Comparison of ENCODE assay signal across 8 cellular contexts in the genomic region with DNA sequence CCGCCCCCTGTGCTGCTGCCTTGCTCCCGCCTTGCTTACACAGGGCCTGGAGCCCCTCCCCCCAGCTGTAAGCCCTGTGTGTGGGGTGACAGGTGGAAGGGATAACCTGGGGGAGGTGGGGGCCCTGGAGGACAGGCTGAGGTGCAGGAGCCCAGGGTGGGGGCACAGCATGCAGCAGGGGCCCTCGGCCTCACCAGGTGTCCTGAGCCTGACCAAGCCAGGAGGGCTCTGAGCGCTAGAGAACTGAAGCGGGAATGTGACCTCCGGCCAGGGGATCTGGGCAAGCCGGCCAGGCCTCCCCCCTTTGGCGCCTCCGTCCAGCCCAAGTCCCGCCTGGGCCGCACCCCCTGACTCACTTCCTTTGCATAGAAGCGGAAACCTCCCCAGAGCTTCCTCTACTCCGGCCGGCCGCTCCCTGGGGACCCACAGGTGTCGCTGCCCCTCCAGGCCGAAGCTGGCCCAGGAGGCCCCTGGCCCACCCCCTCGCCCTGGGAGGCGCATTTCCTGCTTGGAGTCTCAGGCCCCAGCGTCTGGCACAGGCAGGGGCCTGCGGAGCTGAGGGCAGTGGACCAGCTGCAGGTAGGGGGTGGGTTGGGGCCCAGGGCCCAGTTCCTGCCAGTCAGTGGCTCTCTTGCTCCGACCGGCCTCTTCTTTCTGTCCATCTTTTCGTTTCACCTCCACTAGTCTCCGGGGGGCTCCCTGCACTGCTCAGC. TPM values are rescaled to one million over a fixed set of nuclear protein-coding genes. Genes with fewer than 3 reads are reported as not detected.
A peak's percentile ranks its signal among the peaks of the same experiment; 100 is the strongest.
DNase-seq lines count a peak whose midpoint lies in the region; ATAC-seq and TF ChIP-seq lines count a peak whose summit lies in the region.

A gene (plus strand): TSS at position 398 of the 713 bp plus-strand sequence. CDS start 964 bp downstream, outside the sequence.

- peaks cover 7% of the 10 kb centered on the region for H3K4me1 Mint-ChIP-seq in activated T-helper 17 cell treated with anti-CD3 and anti-CD28 coated beads, Interleukin-2, amount 50 U/mL, for 72 hours

- peaks cover 9% of the 10 kb centered on the region for H3K36me3 Mint-ChIP-seq in activated T-helper 17 cell treated with anti-CD3 and anti-CD28 coated beads, Interleukin-2, amount 50 U/mL, for 72 hours (ENCODE audit: low read depth)

- no peaks in the 10 kb centered on the region for H3K9me2 ChIP-seq in Karpas-422 (replicated peaks; ENCODE audit: insufficient read depth, low read length)

- peak within 1 kb of the TSS; percentile 71 for H3K4me3 Mint-ChIP-seq in activated T-helper 17 cell treated with anti-CD3 and anti-CD28 coated beads, Interleukin-2, amount 50 U/mL, for 72 hours

- peaks cover 2% of the 10 kb centered on the region; the same call in 1 of the 2 replicates for H3K36me3 ChIP-seq in Karpas-422 (ENCODE audit: insufficient read depth, low read length)
- H3K36me3 ChIP-seq in osteoblast (ENCODE audit: insufficient read depth, low read length): peaks cover 12% of the 10 kb centered on the region

- H3K9me3 ChIP-seq in Karpas-422 (ENCODE audit: low read length) (no peaks in the 10 kb centered on the region), osteoblast (ENCODE audit: low read depth, low read length) (no peaks in the 10 kb centered on the region)

- no peaks in the 10 kb centered on the region for H3K27me3 ChIP-seq in Karpas-422 (ENCODE audit: low read length)
- no peaks in the 10 kb centered on the region for H3K27me3 ChIP-seq in osteoblast (ENCODE audit: insufficient read depth, low read length)

- ATAC-seq in GM21576 (IDR thresholded peaks at IDR 0.05; ENCODE audit: unreplicated experiment): peak; percentile 67
- peak; percentile 88 for ATAC-seq in activated T-helper 17 cell treated with anti-CD3 and anti-CD28 coated beads, Interleukin-2, amount 50 U/mL, for 72 hours (replicated peaks)

- peak within 1 kb of the TSS; percentile 73 for H3K27ac Mint-ChIP-seq in activated T-helper 17 cell treated with anti-CD3 and anti-CD28 coated beads, Interleukin-2, amount 50 U/mL, for 72 hours

- peak within 1 kb of the TSS; percentile 94 for H3K27ac ChIP-seq in Karpas-422 (ENCODE audit: low read length)
- peak within 1 kb of the TSS; percentile 23 for H3K27ac ChIP-seq in osteoblast (ENCODE audit: low read depth, low read length)

- no peaks in the 10 kb centered on the region for H3K79me2 ChIP-seq in Karpas-422 (ENCODE audit: low read length)
- peaks cover 16% of the 10 kb centered on the region for H3K79me2 ChIP-seq in osteoblast (ENCODE audit: insufficient read depth, low read length)

- H2AFZ ChIP-seq in Karpas-422 (ENCODE audit: low read length): no peak within 1 kb of the TSS
- H2AFZ ChIP-seq in osteoblast (ENCODE audit: low read length): no peak within 1 kb of the TSS

- no peaks in the 10 kb centered on the region for H3K27me3 Mint-ChIP-seq in activated T-helper 17 cell treated with anti-CD3 and anti-CD28 coated beads, Interleukin-2, amount 50 U/mL, for 72 hours

- peak within 1 kb of the TSS; percentile 90 for H3K9ac ChIP-seq in Karpas-422 (ENCODE audit: low read length)

- peaks cover 59% of the 10 kb centered on the region for H3K4me1 ChIP-seq in Karpas-422 (ENCODE audit: low read length)
- H3K4me1 ChIP-seq in osteoblast (ENCODE audit: insufficient read depth, low read length): peaks cover 16% of the 10 kb centered on the region

- peak within 1 kb of the TSS; percentile 77 for H3K4me3 ChIP-seq in Karpas-422 (ENCODE audit: low read length)
- peak within 1 kb of the TSS; percentile 78 for H3K4me3 ChIP-seq in osteoblast (ENCODE audit: insufficient read depth, low read length)

- TF ChIP-seq CTCF in GM12872 (IDR thresholded peaks at IDR 0.05; ENCODE audit: insufficient read depth, low read depth, low read length): 0 out of 3 replicates have a peak, but pooled peaks have one; percentile 16
- TF ChIP-seq CTCF in osteoblast (IDR thresholded peaks at IDR 0.05; ENCODE audit: extremely low read depth, low read depth, low read length): no peak

- H3K9me3 Mint-ChIP-seq in activated T-helper 17 cell treated with anti-CD3 and anti-CD28 coated beads, Interleukin-2, amount 50 U/mL, for 72 hours: no peaks in the 10 kb centered on the region

- H3K4me2 ChIP-seq in Karpas-422 (ENCODE audit: low read depth, low read length, poor library complexity, severe bottlenecking) (peak within 1 kb of the TSS; percentile 84), osteoblast (ENCODE audit: insufficient read depth, low read length) (peak within 1 kb of the TSS; percentile 79)

- DNase-seq in Karpas-422 (peak; percentile 91), glomerular visceral epithelial cell (ENCODE audit: extremely low spot score) (peak; percentile 96), osteoblast (ENCODE audit: insufficient read length, low spot score, missing footprints) (peak; percentile 100), GOT3 (lab: John Stamatoyannopoulos, UW) (no peak), NCI-H2081 (lab: John Stamatoyannopoulos, UW) (no peak)

- H4K20me1 ChIP-seq in Karpas-422 (ENCODE audit: insufficient read depth, low read depth, low read length) (peaks cover 3% of the 10 kb centered on the region; the same call in 1 of the 2 replicates), osteoblast (ENCODE audit: insufficient read depth, low read length) (no peaks in the 10 kb centered on the region)

RNA-seq across cellular contexts. Expression of the gene that starts here (rescaled TPM):
- total RNA-seq in Karpas-422 (2014; rRNA removed; shearing (Covaris generic); ENCODE audit: low replicate concordance): 8.8 and 19.2 TPM in 2 replicates
- 10 to 100 TPM in 1 of 2 donors, 1 to 10 TPM in 1; 4.9 to 11.5 TPM for total RNA-seq in activated T-helper 17 cell treated with anti-CD3 and anti-CD28 coated beads, Interleukin-2, amount 50 U/mL, for 72 hours
- 0.29 and 2.5 TPM in 2 replicates for total RNA-seq in osteoblast

Comparison
In these comparisons a context has a peak if more than half of its experiments do, and no peak if none do; other contexts are left out.
1. DNase-seq: peak in Karpas-422 (single experiment), glomerular visceral epithelial cell (single experiment) and osteoblast (single experiment); none in GOT3 (single experiment) and NCI-H2081 (0 of 2).